ENCODE assay signal across 20 cellular contexts in genomic region chr1:118821801-118822200, GRCh38.
A peak's percentile ranks its signal among the peaks of the same experiment; 100 is the strongest.
DNase-seq lines count a peak whose midpoint lies in the region; ATAC-seq and TF ChIP-seq lines count a peak whose summit lies in the region.
"Had no signal": no experiment of that assay in that cellular context is flagged by ENCODE, and none has a peak within 500 bp of the region (broad histone marks: within the 10 kb centered on the region; RNA-seq: fewer than 3 reads in every experiment).

No MANE protein-coding gene starts in this region.

- H3K4me1 ChIP-seq in breast epithelium = no peaks in the 10 kb centered on the region

- no peaks in the 10 kb centered on the region for H3K4me1 Mint-ChIP-seq in progenitor cell of endocrine pancreas (ENCODE audit: low read depth)
- H3K4me1 Mint-ChIP-seq: CD8-positive, alpha-beta memory T cell had no signal

- no peaks in the 10 kb centered on the region for H3K36me3 ChIP-seq in breast epithelium

- no peaks in the 10 kb centered on the region for H3K9me3 ChIP-seq in breast epithelium

- TF ChIP-seq POLR2A in breast epithelium (IDR thresholded peaks at IDR 0.05) = no peak

- H3K36me3 Mint-ChIP-seq in progenitor cell of endocrine pancreas (ENCODE audit: insufficient read depth) = no peaks in the 10 kb centered on the region
- H3K36me3 Mint-ChIP-seq: CD8-positive, alpha-beta memory T cell had no signal

- H3K27ac Mint-ChIP-seq in progenitor cell of endocrine pancreas = no peak overlapping the region
- H3K27ac Mint-ChIP-seq: CD8-positive, alpha-beta memory T cell had no signal

- no peak overlapping the region for H3K4me3 Mint-ChIP-seq in progenitor cell of endocrine pancreas (ENCODE audit: low read depth)
- H3K4me3 Mint-ChIP-seq: CD8-positive, alpha-beta memory T cell had no signal

- intact Hi-C loops in left ventricle myocardium superior (cut with micrococcal nuclease) = no loop called here
- intact Hi-C loops in breast epithelium (cut with DNase I; ENCODE audit: low total_unique reads) = no loop called here

- peaks cover 3% of the 10 kb centered on the region for H3K27me3 Mint-ChIP-seq in progenitor cell of endocrine pancreas
- H3K27me3 Mint-ChIP-seq: CD8-positive, alpha-beta memory T cell had no signal

- DNase-seq in AG10803 (ENCODE audit: low read depth) (peak; percentile 46), LNCaP clone FGC (ENCODE audit: low read depth) (peak; percentile 61), cardiac fibroblast (ENCODE audit: low read depth in 2 of 2) (peak; percentile 4 to 5), omental fat pad (ENCODE audit: low spot score) (no peak), progenitor cell of endocrine pancreas (ENCODE audit: low spot score, unreplicated experiment) (no peak), left ventricle myocardium superior (no peak), SK-N-DZ (ENCODE audit: low spot score) (no peak), breast epithelium (ENCODE audit: low spot score in 2 of 2) (no peak)
- DNase-seq: ACHN; CD8-positive, alpha-beta memory T cell; EL; NCI-H1092 treated with DMSO at 0.1 percent for 48 hours; NCI-H1694; NCI-H2107; NCI-H774; Right ventricle myocardium superior had no signal

- no peaks in the 10 kb centered on the region for H3K27me3 ChIP-seq in breast epithelium

- peak; percentile 41 for ATAC-seq in omental fat pad (ENCODE audit: low FRiP score)
- ATAC-seq in left ventricle myocardium superior = no peak
- ATAC-seq: GM12878, Panc1, SK-N-SH treated with all-trans-retinoic acid at 6 μM for 48 hours had no signal

- H3K4me3 ChIP-seq in AG10803 (ENCODE audit: low read length) = no peak overlapping the region
- H3K4me3 ChIP-seq in LNCaP clone FGC (ENCODE audit: low read depth, low read length) = no peak overlapping the region
- H3K4me3 ChIP-seq in cardiac fibroblast (replicated peaks in 1 of 2; ENCODE audit: low read depth in 2 of 2, low read length in 2 of 2) = no peak overlapping the region
- no peak overlapping the region for H3K4me3 ChIP-seq in breast epithelium
- H3K4me3 ChIP-seq: GM12878 had no signal

- no peaks in the 10 kb centered on the region for H3K9me3 Mint-ChIP-seq in progenitor cell of endocrine pancreas (ENCODE audit: low read depth)

- no peak overlapping the region for H3K27ac ChIP-seq in breast epithelium
- H3K27ac ChIP-seq: HL-60 had no signal

- TF ChIP-seq CTCF in AG10803 (conservative IDR thresholded peaks at IDR 0.05; ENCODE audit: low read length) (no peak), LNCaP clone FGC (IDR thresholded peaks at IDR 0.05; ENCODE audit: control insufficient read depth, extremely low read depth, insufficient read depth) (no peak), cardiac fibroblast (IDR thresholded peaks at IDR 0.05; ENCODE audit: low read depth, low read length) (no peak), omental fat pad (IDR thresholded peaks at IDR 0.05) (no peak), progenitor cell of endocrine pancreas (IDR thresholded peaks at IDR 0.05; ENCODE audit: unreplicated experiment) (no peak), breast epithelium (IDR thresholded peaks at IDR 0.05) (no peak)

Comparison
In these comparisons a context has a peak if more than half of its experiments do, and no peak if none do; other contexts are left out.
1. DNase-seq: peak in AG10803 (single experiment), LNCaP clone FGC (single experiment) and cardiac fibroblast (2 of 2); none in omental fat pad (single experiment), progenitor cell of endocrine pancreas (single experiment), left ventricle myocardium superior (single experiment), SK-N-DZ (single experiment) and breast epithelium (0 of 2).